In the genomic region with DNA sequence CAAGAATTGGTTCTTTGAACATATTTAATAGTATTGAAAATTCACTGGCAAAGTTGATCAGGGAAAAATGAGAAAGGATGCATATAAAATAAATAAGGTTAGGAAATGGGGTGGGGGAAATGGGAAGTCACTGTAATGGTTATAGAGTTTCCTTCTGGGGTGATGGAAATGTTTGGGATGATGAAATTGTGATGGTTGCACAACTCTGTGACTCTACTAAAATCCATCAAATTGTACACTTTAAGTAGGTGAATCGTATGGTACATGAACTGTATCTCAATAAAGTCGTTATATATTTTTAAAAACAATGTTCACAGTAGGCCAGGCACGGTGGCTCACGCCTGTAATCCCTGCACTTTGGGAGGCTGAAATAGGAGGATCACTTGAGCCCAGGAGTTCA, we compare ENCODE assay signal across 1 cellular context.
TF ChIP-seq lines count a peak whose summit lies in the region.

No MANE protein-coding gene starts in this region.

TF ChIP-seq in IMR-90, 13 proteins besides CTCF, POLR2A, EP300 and RAD21:
- TF ChIP-seq CHD1 (IDR thresholded peaks at IDR 0.05; ENCODE audit: low read depth, low read length), result no peak
- TF ChIP-seq NFE2L2 (IDR thresholded peaks at IDR 0.05; ENCODE audit: low read depth, low read length), result no peak
- TF ChIP-seq FOS (IDR thresholded peaks at IDR 0.05; ENCODE audit: low read depth, low read length), result no peak
- TF ChIP-seq SMC3 (IDR thresholded peaks at IDR 0.05; ENCODE audit: low read depth, low read length), result no peak
- TF ChIP-seq CEBPB (IDR thresholded peaks at IDR 0.05; ENCODE audit: low read depth, low read length), result peak; percentile 49
- TF ChIP-seq, protein P1, sequence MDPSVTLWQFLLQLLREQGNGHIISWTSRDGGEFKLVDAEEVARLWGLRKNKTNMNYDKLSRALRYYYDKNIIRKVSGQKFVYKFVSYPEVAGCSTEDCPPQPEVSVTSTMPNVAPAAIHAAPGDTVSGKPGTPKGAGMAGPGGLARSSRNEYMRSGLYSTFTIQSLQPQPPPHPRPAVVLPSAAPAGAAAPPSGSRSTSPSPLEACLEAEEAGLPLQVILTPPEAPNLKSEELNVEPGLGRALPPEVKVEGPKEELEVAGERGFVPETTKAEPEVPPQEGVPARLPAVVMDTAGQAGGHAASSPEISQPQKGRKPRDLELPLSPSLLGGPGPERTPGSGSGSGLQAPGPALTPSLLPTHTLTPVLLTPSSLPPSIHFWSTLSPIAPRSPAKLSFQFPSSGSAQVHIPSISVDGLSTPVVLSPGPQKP (IDR thresholded peaks at IDR 0.05; ENCODE audit: borderline replicate concordance, low read depth, low read length), result no peak
- no peak for TF ChIP-seq MXI1 (IDR thresholded peaks at IDR 0.05; ENCODE audit: borderline replicate concordance, low read depth, low read length)
- TF ChIP-seq MAFK (IDR thresholded peaks at IDR 0.05; ENCODE audit: low read depth, low read length), result no peak
